In genomic region chr7:67692425-67692824, GRCh38 we compare ENCODE assay signal across 20 cellular contexts.
DNase-seq lines count a peak whose midpoint lies in the region; ATAC-seq and TF ChIP-seq lines count a peak whose summit lies in the region.
"Had no signal": no experiment of that assay in that cellular context is flagged by ENCODE, and none has a peak within 500 bp of the region (broad histone marks: within the 10 kb centered on the region; RNA-seq: fewer than 3 reads in every experiment).

No MANE protein-coding gene starts in this region.

- 26% methylated on average over 4 of the region's 4 CpGs for WGBS in liver
- 57 to 61% methylated on average over 4 of the region's 4 CpGs for WGBS in sigmoid colon, 2 donors

- DNase-seq in COR-L47 (lab: John Stamatoyannopoulos, UW) (peak; percentile 33), NCI-H2081 treated with DMSO at 0.1 percent for 48 hours (lab: John Stamatoyannopoulos, UW) (peak; percentile 53), RPMI8226 (peak; percentile 61), sigmoid colon (no peak), amygdala (lab: John Stamatoyannopoulos, UW) (no peak)
- DNase-seq: activated CD4-positive, alpha-beta T cell treated with anti-CD3 and anti-CD28 coated beads for 48 hours; brain microvascular endothelial cell; CD4-positive, alpha-beta memory T cell; colonic mucosa; head of caudate nucleus; left lung; midbrain; NCI-H524 treated with DMSO at 0.1 percent for 48 hours; SJCRH30; stimulated activated CD4-positive, alpha-beta T cell treated with anti-CD3 and anti-CD28 coated beads, Interleukin-1b, Interleukin-23, amount 100 ng/mL, for 48 hours; stimulated activated naive B cell treated with anti-CD40 and anti-IgM and Interleukin-4, amounts not matched to agents 10 μg/mL and 1 μg/mL and 100 μg/mL, for 72 hours; T-helper 1 cell had no signal

- no peak for ATAC-seq in HG03457 (IDR thresholded peaks at IDR 0.05; ENCODE audit: unreplicated experiment)
- ATAC-seq: HCT116; left lung; stimulated activated naive B cell treated with anti-CD40 and anti-IgM and Interleukin-4, amounts not matched to agents 10 μg/mL and 1 μg/mL and 100 μg/mL, for 72 hours had no signal

- no peak for TF ChIP-seq EP300 in sigmoid colon (IDR thresholded peaks at IDR 0.05)

- H3K9me3 ChIP-seq in liver (ENCODE audit: control insufficient read depth in 4 of 4, low read length in 3 of 4): peaks cover 0 to 2% (median 0%) of the 10 kb centered on the region in 4 donors
- peaks cover 0 to 6% (median 1%) of the 10 kb centered on the region in 4 donors for H3K9me3 ChIP-seq in sigmoid colon
- H3K9me3 ChIP-seq: colonic mucosa, SJCRH30 had no signal

- TF ChIP-seq RAD21 in liver (IDR thresholded peaks at IDR 0.05): peak; percentile 64 to 65

- H3K4me3 ChIP-seq in liver (ENCODE audit: low read depth in 1 of 3, low read length in 3 of 3): no peak overlapping the region
- no peak overlapping the region for H3K4me3 ChIP-seq in sigmoid colon
- H3K4me3 ChIP-seq: colonic mucosa, left lung, SJCRH30 had no signal

- no peaks in the 10 kb centered on the region for H3K36me3 ChIP-seq in liver (ENCODE audit: control insufficient read depth in 4 of 4, insufficient read depth in 3 of 4, low read depth in 1 of 4, low read length in 3 of 4)
- no peaks in the 10 kb centered on the region for H3K36me3 ChIP-seq in sigmoid colon
- H3K36me3 ChIP-seq: brain microvascular endothelial cell, colonic mucosa, left lung, SJCRH30 had no signal

- H3K27ac ChIP-seq in liver (ENCODE audit: low read depth in 1 of 2, low read length in 2 of 2): peak overlapping the region; percentile 6 to 42
- H3K27ac ChIP-seq in sigmoid colon: no peak overlapping the region
- H3K27ac ChIP-seq: brain microvascular endothelial cell, colonic mucosa, left lung, SJCRH30 had no signal

- TF ChIP-seq POLR2A in sigmoid colon (IDR thresholded peaks at IDR 0.05): no peak

- H3K27me3 ChIP-seq in liver (ENCODE audit: control insufficient read depth in 4 of 4, insufficient read depth in 4 of 4, low read length in 3 of 4): no peaks in the 10 kb centered on the region
- H3K27me3 ChIP-seq in sigmoid colon: peaks cover 0 to 8% (median 0%) of the 10 kb centered on the region in 3 donors
- H3K27me3 ChIP-seq: brain microvascular endothelial cell, colonic mucosa, left lung had no signal

- H3K9ac ChIP-seq in liver (ENCODE audit: low read depth in 1 of 2, low read length in 2 of 2): no peak overlapping the region

- intact Hi-C loops in sigmoid colon (cut with DNase I): no loop called here

- TF ChIP-seq CTCF in liver (IDR thresholded peaks at IDR 0.05; ENCODE audit: low read depth, low read length, missing input control) (no peak), sigmoid colon (IDR thresholded peaks at IDR 0.05) (no peak)

- peaks cover 0 to 34% (median 24%) of the 10 kb centered on the region in 4 donors for H3K4me1 ChIP-seq in liver (ENCODE audit: control insufficient read depth in 4 of 4, insufficient read depth in 4 of 4, low read length in 3 of 4)
- H3K4me1 ChIP-seq in sigmoid colon: peaks cover 0 to 7% (median 0%) of the 10 kb centered on the region in 4 donors
- H3K4me1 ChIP-seq: colonic mucosa, left lung, SJCRH30 had no signal

TF ChIP-seq in liver, 16 proteins besides CTCF, POLR2A, EP300 and RAD21:
- TF ChIP-seq FOXA1 (IDR thresholded peaks at IDR 0.05): peak; percentile 95
- TF ChIP-seq NR2F2 (IDR thresholded peaks at IDR 0.05): no peak
- TF ChIP-seq EGR1 (IDR thresholded peaks at IDR 0.05; ENCODE audit: low read depth in 2 of 2): peak in 1 of 2 donors; percentile 41
- no peak for TF ChIP-seq GABPA (IDR thresholded peaks at IDR 0.05 in 1 of 2, conservative IDR thresholded peaks at IDR 0.05 in 1 of 2)
- peak; percentile 61 to 82 for TF ChIP-seq HNF4A (conservative IDR thresholded peaks at IDR 0.05)
- TF ChIP-seq RXRA (IDR thresholded peaks at IDR 0.05): peak; percentile 73 to 86
- TF ChIP-seq HNF4G (IDR thresholded peaks at IDR 0.05): no peak
- peak; percentile 69 for TF ChIP-seq ZBTB33 (IDR thresholded peaks at IDR 0.05)
- TF ChIP-seq MAX (IDR thresholded peaks at IDR 0.05): peak; percentile 89
- no peak for TF ChIP-seq TAF1 (conservative IDR thresholded peaks at IDR 0.05)
- TF ChIP-seq REST (IDR thresholded peaks at IDR 0.05): peak; percentile 60
- peak; percentile 95 for TF ChIP-seq FOXA2 (IDR thresholded peaks at IDR 0.05)
- peak; percentile 85 for TF ChIP-seq YY1 (IDR thresholded peaks at IDR 0.05)
- peak; percentile 72 to 86 for TF ChIP-seq JUND (IDR thresholded peaks at IDR 0.05)
- TF ChIP-seq SP1 (IDR thresholded peaks at IDR 0.05): peak; percentile 78
- TF ChIP-seq ATF3 (IDR thresholded peaks at IDR 0.05): peak; percentile 62

Comparison
In these comparisons a context has a peak if more than half of its experiments do, and no peak if none do; other contexts are left out.
1. DNase-seq: peak in COR-L47 (single experiment), NCI-H2081 treated with DMSO at 0.1 percent for 48 hours (single experiment) and RPMI8226 (single experiment); none in sigmoid colon (single experiment) and amygdala (0 of 56).
2. H3K27ac ChIP-seq: peak in liver (2 of 2); none in sigmoid colon (0 of 4).